ENCODE assay signal across 2 cellular contexts in the genomic region with DNA sequence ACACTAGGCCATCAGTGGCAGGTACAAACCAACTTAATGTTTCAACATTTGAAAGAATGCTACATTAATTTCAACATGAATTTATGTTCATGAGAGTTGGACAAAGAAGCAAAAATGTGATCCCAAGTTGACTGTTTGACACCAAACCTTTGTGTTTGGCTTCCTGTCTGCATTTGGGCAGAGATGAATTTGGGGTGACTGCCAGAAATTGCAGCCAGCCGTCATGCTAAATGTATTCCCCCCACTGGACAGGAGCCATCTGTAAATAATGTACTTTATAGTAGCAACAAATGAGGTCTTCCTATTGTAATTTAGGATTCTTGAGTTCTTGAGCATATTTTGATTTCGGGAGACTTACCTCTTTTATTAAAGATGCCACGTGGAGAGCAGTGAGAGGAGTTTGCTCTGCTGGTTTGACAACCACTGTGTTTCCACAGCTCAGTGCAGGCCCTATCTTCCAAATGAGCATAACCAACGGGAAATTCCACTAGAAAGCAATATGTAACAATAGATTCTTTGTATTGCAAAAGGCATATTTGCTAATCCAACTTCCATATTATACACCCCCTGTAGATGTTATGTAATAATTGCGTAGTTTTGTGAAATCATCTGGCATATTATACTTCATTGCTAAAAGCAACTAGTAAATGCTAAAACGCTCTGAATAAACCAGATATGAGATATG.
TF ChIP-seq lines count a peak whose summit lies in the region.

No MANE protein-coding gene starts in this region.

TF ChIP-seq in H1, 55 proteins besides CTCF, POLR2A, EP300 and RAD21:
- no peak for TF ChIP-seq CEBPB (IDR thresholded peaks at IDR 0.05; ENCODE audit: low read depth, low read length)
- TF ChIP-seq RXRA (IDR thresholded peaks at IDR 0.05; ENCODE audit: insufficient read depth, low read depth, low read length) = no peak
- TF ChIP-seq NANOG (IDR thresholded peaks at IDR 0.05; ENCODE audit: insufficient read depth, low read depth, low read length, poor library complexity, severe bottlenecking) = no peak
- TF ChIP-seq GABPA (IDR thresholded peaks at IDR 0.05; ENCODE audit: borderline replicate concordance, insufficient read depth, low read length) = no peak
- no peak for TF ChIP-seq TAF7 (optimal IDR thresholded peaks at IDR 0.05; ENCODE audit: borderline replicate concordance, low read depth, low read length)
- no peak for TF ChIP-seq GTF2F1 (IDR thresholded peaks at IDR 0.05; ENCODE audit: borderline replicate concordance, low read depth, low read length)
- TF ChIP-seq TAF1 (IDR thresholded peaks at IDR 0.05; ENCODE audit: low read depth, low read length) = no peak
- TF ChIP-seq, protein P1, sequence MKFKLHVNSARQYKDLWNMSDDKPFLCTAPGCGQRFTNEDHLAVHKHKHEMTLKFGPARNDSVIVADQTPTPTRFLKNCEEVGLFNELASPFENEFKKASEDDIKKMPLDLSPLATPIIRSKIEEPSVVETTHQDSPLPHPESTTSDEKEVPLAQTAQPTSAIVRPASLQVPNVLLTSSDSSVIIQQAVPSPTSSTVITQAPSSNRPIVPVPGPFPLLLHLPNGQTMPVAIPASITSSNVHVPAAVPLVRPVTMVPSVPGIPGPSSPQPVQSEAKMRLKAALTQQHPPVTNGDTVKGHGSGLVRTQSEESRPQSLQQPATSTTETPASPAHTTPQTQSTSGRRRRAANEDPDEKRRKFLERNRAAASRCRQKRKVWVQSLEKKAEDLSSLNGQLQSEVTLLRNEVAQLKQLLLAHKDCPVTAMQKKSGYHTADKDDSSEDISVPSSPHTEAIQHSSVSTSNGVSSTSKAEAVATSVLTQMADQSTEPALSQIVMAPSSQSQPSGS (IDR thresholded peaks at IDR 0.05; ENCODE audit: low read length) = no peak

TF ChIP-seq in SK-N-SH, 30 proteins besides CTCF, POLR2A, EP300 and RAD21:
- TF ChIP-seq TEAD4 (IDR thresholded peaks at IDR 0.05; ENCODE audit: borderline replicate concordance, insufficient read depth) (no peak), TCF12 (IDR thresholded peaks at IDR 0.05) (no peak), NFIC (IDR thresholded peaks at IDR 0.05; ENCODE audit: borderline replicate concordance) (no peak), RXRA (IDR thresholded peaks at IDR 0.05; ENCODE audit: borderline replicate concordance, low read depth) (no peak), TAF1 (IDR thresholded peaks at IDR 0.05; ENCODE audit: borderline replicate concordance, low read depth, low read length) (no peak), FOXJ3 (CRISPR knock-in tag; IDR thresholded peaks at IDR 0.05) (no peak), SMC3 (IDR thresholded peaks at IDR 0.05; ENCODE audit: low read depth, low read length) (no peak), RCOR1 (IDR thresholded peaks at IDR 0.05; ENCODE audit: low read length) (no peak), SIN3A (IDR thresholded peaks at IDR 0.05; ENCODE audit: borderline replicate concordance, low read depth, low read length) (no peak), JUND (IDR thresholded peaks at IDR 0.05) (no peak), EZH2phosphoT487 (IDR thresholded peaks at IDR 0.05; ENCODE audit: borderline replicate concordance, low read depth) (no peak), YY1 (IDR thresholded peaks at IDR 0.05; ENCODE audit: low read depth) (no peak), MEF2A (IDR thresholded peaks at IDR 0.05; ENCODE audit: borderline replicate concordance, low read depth) (no peak), FOSL2 (IDR thresholded peaks at IDR 0.05; ENCODE audit: borderline replicate concordance, low read depth) (no peak), GABPA (IDR thresholded peaks at IDR 0.05; ENCODE audit: low read depth) (no peak)
- TF ChIP-seq, protein P2, sequence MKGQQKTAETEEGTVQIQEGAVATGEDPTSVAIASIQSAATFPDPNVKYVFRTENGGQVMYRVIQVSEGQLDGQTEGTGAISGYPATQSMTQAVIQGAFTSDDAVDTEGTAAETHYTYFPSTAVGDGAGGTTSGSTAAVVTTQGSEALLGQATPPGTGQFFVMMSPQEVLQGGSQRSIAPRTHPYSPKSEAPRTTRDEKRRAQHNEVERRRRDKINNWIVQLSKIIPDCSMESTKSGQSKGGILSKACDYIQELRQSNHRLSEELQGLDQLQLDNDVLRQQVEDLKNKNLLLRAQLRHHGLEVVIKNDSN (IDR thresholded peaks at IDR 0.05; ENCODE audit: borderline replicate concordance, low read depth) = no peak
- TF ChIP-seq, protein P3, sequence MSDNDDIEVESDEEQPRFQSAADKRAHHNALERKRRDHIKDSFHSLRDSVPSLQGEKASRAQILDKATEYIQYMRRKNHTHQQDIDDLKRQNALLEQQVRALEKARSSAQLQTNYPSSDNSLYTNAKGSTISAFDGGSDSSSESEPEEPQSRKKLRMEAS (IDR thresholded peaks at IDR 0.05; ENCODE audit: low read depth) = no peak
- TF ChIP-seq, protein P4, sequence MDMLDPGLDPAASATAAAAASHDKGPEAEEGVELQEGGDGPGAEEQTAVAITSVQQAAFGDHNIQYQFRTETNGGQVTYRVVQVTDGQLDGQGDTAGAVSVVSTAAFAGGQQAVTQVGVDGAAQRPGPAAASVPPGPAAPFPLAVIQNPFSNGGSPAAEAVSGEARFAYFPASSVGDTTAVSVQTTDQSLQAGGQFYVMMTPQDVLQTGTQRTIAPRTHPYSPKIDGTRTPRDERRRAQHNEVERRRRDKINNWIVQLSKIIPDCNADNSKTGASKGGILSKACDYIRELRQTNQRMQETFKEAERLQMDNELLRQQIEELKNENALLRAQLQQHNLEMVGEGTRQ (IDR thresholded peaks at IDR 0.05; ENCODE audit: borderline replicate concordance, low read depth, low read length) = no peak
- TF ChIP-seq, protein P5, sequence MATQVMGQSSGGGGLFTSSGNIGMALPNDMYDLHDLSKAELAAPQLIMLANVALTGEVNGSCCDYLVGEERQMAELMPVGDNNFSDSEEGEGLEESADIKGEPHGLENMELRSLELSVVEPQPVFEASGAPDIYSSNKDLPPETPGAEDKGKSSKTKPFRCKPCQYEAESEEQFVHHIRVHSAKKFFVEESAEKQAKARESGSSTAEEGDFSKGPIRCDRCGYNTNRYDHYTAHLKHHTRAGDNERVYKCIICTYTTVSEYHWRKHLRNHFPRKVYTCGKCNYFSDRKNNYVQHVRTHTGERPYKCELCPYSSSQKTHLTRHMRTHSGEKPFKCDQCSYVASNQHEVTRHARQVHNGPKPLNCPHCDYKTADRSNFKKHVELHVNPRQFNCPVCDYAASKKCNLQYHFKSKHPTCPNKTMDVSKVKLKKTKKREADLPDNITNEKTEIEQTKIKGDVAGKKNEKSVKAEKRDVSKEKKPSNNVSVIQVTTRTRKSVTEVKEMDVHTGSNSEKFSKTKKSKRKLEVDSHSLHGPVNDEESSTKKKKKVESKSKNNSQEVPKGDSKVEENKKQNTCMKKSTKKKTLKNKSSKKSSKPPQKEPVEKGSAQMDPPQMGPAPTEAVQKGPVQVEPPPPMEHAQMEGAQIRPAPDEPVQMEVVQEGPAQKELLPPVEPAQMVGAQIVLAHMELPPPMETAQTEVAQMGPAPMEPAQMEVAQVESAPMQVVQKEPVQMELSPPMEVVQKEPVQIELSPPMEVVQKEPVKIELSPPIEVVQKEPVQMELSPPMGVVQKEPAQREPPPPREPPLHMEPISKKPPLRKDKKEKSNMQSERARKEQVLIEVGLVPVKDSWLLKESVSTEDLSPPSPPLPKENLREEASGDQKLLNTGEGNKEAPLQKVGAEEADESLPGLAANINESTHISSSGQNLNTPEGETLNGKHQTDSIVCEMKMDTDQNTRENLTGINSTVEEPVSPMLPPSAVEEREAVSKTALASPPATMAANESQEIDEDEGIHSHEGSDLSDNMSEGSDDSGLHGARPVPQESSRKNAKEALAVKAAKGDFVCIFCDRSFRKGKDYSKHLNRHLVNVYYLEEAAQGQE (IDR thresholded peaks at IDR 0.05; ENCODE audit: low read depth, low read length) = no peak
